25 cellular contexts compared by ENCODE assay signal in the genomic region with DNA sequence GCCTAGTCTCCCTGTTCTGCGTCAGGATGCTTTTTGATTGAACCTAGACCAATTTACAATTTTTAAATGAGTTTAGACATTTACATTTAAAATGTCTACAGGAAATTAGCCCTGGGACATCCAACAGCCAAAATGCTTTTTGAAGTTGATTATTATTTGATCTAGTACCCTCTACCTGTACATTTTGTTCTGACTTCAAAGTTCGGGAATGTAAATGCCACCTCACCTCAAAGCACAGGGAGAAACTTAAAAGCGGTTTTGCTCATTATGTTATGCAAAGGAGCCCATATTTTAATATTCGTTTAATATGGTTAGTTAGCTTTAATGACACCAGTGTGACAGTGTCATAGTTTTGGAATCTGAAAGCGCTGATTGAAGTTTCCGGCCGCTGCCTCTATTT.
"Had no signal": no experiment of that assay in that cellular context is flagged by ENCODE, and none has a peak within 500 bp of the region (broad histone marks: within the 10 kb centered on the region; RNA-seq: fewer than 3 reads in every experiment).

No MANE protein-coding gene starts in this region.

- H3K27ac Mint-ChIP-seq: dendritic cell treated with granulocyte-macrophage colony-stimulating factor and Interleukin-4, amounts not matched to agents 40 ng/mL and 50 ng/mL, for 4 days; effector memory CD8-positive, alpha-beta T cell; endodermal cell had no signal

- H3K9me3 Mint-ChIP-seq: dendritic cell treated with granulocyte-macrophage colony-stimulating factor and Interleukin-4, amounts not matched to agents 40 ng/mL and 50 ng/mL, for 4 days; endodermal cell had no signal

- H3K27me3 ChIP-seq: colonic mucosa had no signal

- H3K4me1 ChIP-seq: colonic mucosa, esophagus muscularis mucosa, esophagus squamous epithelium, foreskin keratinocyte, gastrocnemius medialis, gastroesophageal sphincter, heart left ventricle, heart right ventricle had no signal

- H3K4me3 ChIP-seq: colonic mucosa, coronary artery, dorsolateral prefrontal cortex, esophagus muscularis mucosa, esophagus squamous epithelium, gastrocnemius medialis, gastroesophageal sphincter, heart left ventricle, heart right ventricle had no signal

- DNase-seq: colonic mucosa; cortex of kidney; dermis blood vessel endothelial cell; dorsolateral prefrontal cortex; effector CD4-positive, alpha-beta T cell; effector CD8-positive, alpha-beta T cell; effector memory CD4-positive, alpha-beta T cell; effector memory CD8-positive, alpha-beta T cell; endodermal cell; erythroblast; esophagus squamous epithelium; foreskin fibroblast; foreskin keratinocyte; foreskin melanocyte; gastrocnemius medialis; glutamatergic neuron; head of caudate nucleus; heart left ventricle; heart right ventricle had no signal

- H3K4me1 Mint-ChIP-seq: endodermal cell had no signal

- H3K27ac ChIP-seq: colonic mucosa, coronary artery, dorsolateral prefrontal cortex, epithelial cell of prostate, esophagus muscularis mucosa, esophagus squamous epithelium, foreskin keratinocyte, gastrocnemius medialis, gastroesophageal sphincter, heart left ventricle, heart right ventricle had no signal

- H3K4me3 Mint-ChIP-seq: dendritic cell treated with granulocyte-macrophage colony-stimulating factor and Interleukin-4, amounts not matched to agents 40 ng/mL and 50 ng/mL, for 4 days; effector memory CD8-positive, alpha-beta T cell; endodermal cell had no signal

- H3K9me3 ChIP-seq: colonic mucosa, esophagus muscularis mucosa, esophagus squamous epithelium, gastrocnemius medialis, gastroesophageal sphincter, heart left ventricle, heart right ventricle had no signal

- H3K36me3 ChIP-seq: colonic mucosa, esophagus muscularis mucosa, esophagus squamous epithelium, gastrocnemius medialis, gastroesophageal sphincter, heart left ventricle, heart right ventricle had no signal

- ATAC-seq: effector memory CD8-positive, alpha-beta T cell; esophagus mucosa; foreskin keratinocyte; gastrocnemius medialis; gastroesophageal sphincter; heart left ventricle; heart right ventricle had no signal
